In genomic region chr2:26614205-26615128, GRCh38 we compare ENCODE assay signal across 18 cellular contexts. TPM values are rescaled to one million over a fixed set of nuclear protein-coding genes. Genes with fewer than 3 reads are reported as not detected.
DNase-seq lines count a peak whose midpoint lies in the region; ATAC-seq and TF ChIP-seq lines count a peak whose summit lies in the region.
"Had no signal": no experiment of that assay in that cellular context is flagged by ENCODE, and none has a peak within 500 bp of the region (broad histone marks: within the 10 kb centered on the region; RNA-seq: fewer than 3 reads in every experiment).

No MANE protein-coding gene starts in this region.

- CTCF ChIA-PET in activated CD8-positive, alpha-beta memory T cell treated with anti-CD3 and anti-CD28 coated beads, Interleukin-2, amount 10 ng/mL, durations not matched to agents 7 days and 5 days (lab: Charles Lee) = interaction anchor here (1.2 to 1.9 kb wide), 3 partner anchors 9 to 131 kb away, joined by 3 to 5 read pairs (median 3); no protein-coding TSS in a partner anchor
- CTCF ChIA-PET in PC-9 (lab: Charles Lee) = no interaction called here
- CTCF ChIA-PET in PC-3 (lab: Charles Lee) = interaction anchor here (1.2 kb wide), 1 partner anchor 132 kb away, joined by 4 read pairs; no protein-coding TSS in a partner anchor

- no CpG with 5 or more reads among the region's 18 CpGs for WGBS in mesendoderm (ENCODE audit: extremely low coverage, insufficient coverage, low lambda C conversion rate)

- H3K27ac Mint-ChIP-seq in activated CD8-positive, alpha-beta memory T cell treated with anti-CD3 and anti-CD28 coated beads, Interleukin-2, amount 10 ng/mL, durations not matched to agents 7 days and 5 days = no peak overlapping the region
- H3K27ac Mint-ChIP-seq: activated CD4-positive, alpha-beta T cell treated with anti-CD3 and anti-CD28 coated beads for 36 hours; activated T-helper 1 cell treated with anti-CD3 and anti-CD28 coated beads, Interleukin-12 subunit alpha, Interleukin-12 subunit beta, Interleukin-2, Interleukin-4 antibody, amounts not matched to agents 30 ng/mL and 10 ng/mL and 1 ng/mL, durations not matched to agents 14 hours and 24 hours and 36 hours had no signal

- POLR2A ChIA-PET in PC-9 (lab: Charles Lee; ENCODE audit: unreplicated experiment) = no interaction called here
- POLR2A ChIA-PET in PC-3 (lab: Charles Lee; ENCODE audit: unreplicated experiment) = no interaction called here

- DNase-seq in activated CD8-positive, alpha-beta memory T cell treated with anti-CD3 and anti-CD28 coated beads, Interleukin-2, amount 50 U/mL, for 48 hours = peak; percentile 20
- DNase-seq in activated CD8-positive, alpha-beta memory T cell treated with anti-CD3 and anti-CD28 coated beads, Interleukin-2, amount 10 ng/mL, durations not matched to agents 7 days and 5 days = no peak
- DNase-seq in ecto neural progenitor cell (ENCODE audit: low spot score) (peak; percentile 48), mesendoderm (no peak), tibial artery (peak in 1 of 2 donors; percentile 77), PC-9 (no peak), PC-3 (no peak)
- DNase-seq: activated CD4-positive, alpha-beta T cell treated with anti-CD3 and anti-CD28 coated beads for 36 hours; amniotic stem cell; cortex of kidney; NCI-H2081 treated with DMSO at 0.1 percent for 48 hours had no signal

- no peaks in the 10 kb centered on the region for H3K27me3 ChIP-seq in mesendoderm (ENCODE audit: insufficient read depth, low read length, poor library complexity)
- H3K27me3 ChIP-seq in tibial artery = peaks cover 0 to 7% of the 10 kb centered on the region in 2 donors
- peaks cover 13% of the 10 kb centered on the region; the same call in 1 of the 2 replicates for H3K27me3 ChIP-seq in PC-9 (ENCODE audit: insufficient read depth, low read depth)
- no peaks in the 10 kb centered on the region; the same call in 1 of the 2 replicates for H3K27me3 ChIP-seq in PC-3 (ENCODE audit: low read length)
- H3K27me3 ChIP-seq: Peyer's patch, testis had no signal

- H4K20me1 ChIP-seq in PC-9 (ENCODE audit: insufficient read depth) (no peaks in the 10 kb centered on the region), PC-3 (ENCODE audit: low read length) (no peaks in the 10 kb centered on the region)

- no peak for TF ChIP-seq CTCF in tibial artery (IDR thresholded peaks at IDR 0.05)
- TF ChIP-seq CTCF in PC-9 (conservative IDR thresholded peaks at IDR 0.05) = no peak
- TF ChIP-seq CTCF in PC-3 (conservative IDR thresholded peaks at IDR 0.05; ENCODE audit: low read depth, low read length) = no peak

- H3K4me3 Mint-ChIP-seq in activated CD8-positive, alpha-beta memory T cell treated with anti-CD3 and anti-CD28 coated beads, Interleukin-2, amount 10 ng/mL, durations not matched to agents 7 days and 5 days = no peak overlapping the region
- H3K4me3 Mint-ChIP-seq: activated CD4-positive, alpha-beta T cell treated with anti-CD3 and anti-CD28 coated beads for 36 hours; activated T-helper 1 cell treated with anti-CD3 and anti-CD28 coated beads, Interleukin-12 subunit alpha, Interleukin-12 subunit beta, Interleukin-2, Interleukin-4 antibody, amounts not matched to agents 30 ng/mL and 10 ng/mL and 1 ng/mL, durations not matched to agents 14 hours and 24 hours and 36 hours had no signal

- no peaks in the 10 kb centered on the region for H3K9me2 ChIP-seq in PC-9 (ENCODE audit: insufficient read depth)
- H3K9me2 ChIP-seq in PC-3 (replicated peaks; ENCODE audit: low read length) = no peaks in the 10 kb centered on the region

- H3K9me3 ChIP-seq in tibial artery = no peaks in the 10 kb centered on the region
- H3K9me3 ChIP-seq in PC-9 (ENCODE audit: insufficient read depth, low read depth) = no peaks in the 10 kb centered on the region
- no peaks in the 10 kb centered on the region for H3K9me3 ChIP-seq in PC-3 (ENCODE audit: low read length)
- H3K9me3 ChIP-seq: Peyer's patch, testis had no signal

- H3K79me1 ChIP-seq in mesendoderm (ENCODE audit: low read length) = no peaks in the 10 kb centered on the region

- H2AK5ac ChIP-seq in mesendoderm (ENCODE audit: low read length) = no peak overlapping the region

- no peaks in the 10 kb centered on the region for H3K36me3 Mint-ChIP-seq in activated CD8-positive, alpha-beta memory T cell treated with anti-CD3 and anti-CD28 coated beads, Interleukin-2, amount 10 ng/mL, durations not matched to agents 7 days and 5 days

- H2BK15ac ChIP-seq in mesendoderm (replicated peaks; ENCODE audit: low read depth) = no peak overlapping the region

- H2BK5ac ChIP-seq in mesendoderm (ENCODE audit: low read length) = no peak overlapping the region

- H3K36me3 ChIP-seq in mesendoderm (ENCODE audit: control insufficient read depth, insufficient read depth, low read length) (no peaks in the 10 kb centered on the region), tibial artery (no peaks in the 10 kb centered on the region), PC-9 (ENCODE audit: low read depth) (no peaks in the 10 kb centered on the region), PC-3 (ENCODE audit: low read depth, low read length) (no peaks in the 10 kb centered on the region)
- H3K36me3 ChIP-seq: Peyer's patch had no signal

- H3K23ac ChIP-seq in mesendoderm (ENCODE audit: low read length) = no peak overlapping the region

- BruUV-seq in PC-9 (replicated peaks; lab: Mats Ljungman, UMichigan) = no TSS peak
- BruUV-seq in PC-3 (replicated peaks; lab: Mats Ljungman, UMichigan) = no TSS peak

- H3K4me3 ChIP-seq in mesendoderm (ENCODE audit: low read length) = no peak overlapping the region
- H3K4me3 ChIP-seq in tibial artery = no peak overlapping the region
- H3K4me3 ChIP-seq in PC-9 = no peak overlapping the region
- no peak overlapping the region for H3K4me3 ChIP-seq in PC-3 (ENCODE audit: low read length)
- H3K4me3 ChIP-seq: Peyer's patch, testis had no signal

- TF ChIP-seq POLR2A in GM18505 (IDR thresholded peaks at IDR 0.05; ENCODE audit: borderline replicate concordance, extremely low read depth, insufficient read depth, insufficient read length) = no peak

- H4K8ac ChIP-seq in mesendoderm (ENCODE audit: low read depth, low read length) = no peak overlapping the region

- H2BK120ac ChIP-seq in mesendoderm (ENCODE audit: low read depth, low read length) = no peak overlapping the region

- H2AFZ ChIP-seq in PC-9 (no peak overlapping the region), PC-3 (ENCODE audit: low read length) (no peak overlapping the region)

- H3K56ac ChIP-seq in mesendoderm (ENCODE audit: low read length) = peak overlapping the region; percentile 18

- H3K79me2 ChIP-seq in mesendoderm (ENCODE audit: control insufficient read depth, insufficient read depth, low read length) = no peaks in the 10 kb centered on the region
- no peaks in the 10 kb centered on the region for H3K79me2 ChIP-seq in PC-9 (ENCODE audit: low read depth)
- no peaks in the 10 kb centered on the region for H3K79me2 ChIP-seq in PC-3 (ENCODE audit: low read length)

- H3K27me3 Mint-ChIP-seq in activated CD8-positive, alpha-beta memory T cell treated with anti-CD3 and anti-CD28 coated beads, Interleukin-2, amount 10 ng/mL, durations not matched to agents 7 days and 5 days = peaks cover 36% of the 10 kb centered on the region

- intact Hi-C loops in tibial artery (cut with DNase I; ENCODE audit: low total_unique reads) = no loop called here
- intact Hi-C loops in PC-9 (cut with micrococcal nuclease; ENCODE audit: unreplicated experiment) = no loop called here
- intact Hi-C loops in PC-3 (cut with micrococcal nuclease) = no loop called here

- H3K4me1 ChIP-seq in mesendoderm (ENCODE audit: control insufficient read depth, low read depth, low read length) (peaks cover 8% of the 10 kb centered on the region), tibial artery (peaks cover 0 to 42% (median 36%) of the 10 kb centered on the region in 4 donors), PC-9 (replicated peaks; ENCODE audit: insufficient read depth) (peaks cover 17% of the 10 kb centered on the region), PC-3 (ENCODE audit: insufficient read depth, low read length) (no peaks in the 10 kb centered on the region)

- H3K9ac ChIP-seq in mesendoderm (ENCODE audit: low read length) = no peak overlapping the region
- H3K9ac ChIP-seq in PC-3 (ENCODE audit: low read length) = no peak overlapping the region

- H3K27ac ChIP-seq in mesendoderm (ENCODE audit: low read depth, low read length) (no peak overlapping the region), tibial artery (peak overlapping the region; percentile 36 to 70), PC-9 (no peak overlapping the region), PC-3 (ENCODE audit: low read length) (no peak overlapping the region)
- H3K27ac ChIP-seq: testis had no signal

- ATAC-seq in activated CD8-positive, alpha-beta memory T cell treated with anti-CD3 and anti-CD28 coated beads, Interleukin-2, amount 10 ng/mL, durations not matched to agents 7 days and 5 days = no peak
- ATAC-seq in GM18505 (IDR thresholded peaks at IDR 0.05; ENCODE audit: unreplicated experiment) (no peak), PC-3 (no peak)
- ATAC-seq: activated CD4-positive, alpha-beta T cell treated with anti-CD3 and anti-CD28 coated beads for 36 hours had no signal

- H3K4me1 Mint-ChIP-seq in activated CD8-positive, alpha-beta memory T cell treated with anti-CD3 and anti-CD28 coated beads, Interleukin-2, amount 10 ng/mL, durations not matched to agents 7 days and 5 days = peaks cover 3% of the 10 kb centered on the region

- H3K4me2 ChIP-seq in mesendoderm (ENCODE audit: low read length) (no peak overlapping the region), PC-9 (no peak overlapping the region), PC-3 (ENCODE audit: low read length) (no peak overlapping the region)

- no peak overlapping the region for H3K4ac ChIP-seq in mesendoderm (ENCODE audit: low read depth, low read length)

- H3F3A ChIP-seq in PC-9 (ENCODE audit: insufficient read depth, low read depth) (no peaks in the 10 kb centered on the region; the same call in 1 of the 2 replicates), PC-3 (ENCODE audit: low read length, unreplicated experiment) (no peaks in the 10 kb centered on the region)

- no peak overlapping the region for H3K18ac ChIP-seq in mesendoderm (ENCODE audit: low read length)

- H3K9me3 Mint-ChIP-seq in activated CD8-positive, alpha-beta memory T cell treated with anti-CD3 and anti-CD28 coated beads, Interleukin-2, amount 10 ng/mL, durations not matched to agents 7 days and 5 days (ENCODE audit: low read depth) = no peaks in the 10 kb centered on the region
- H3K9me3 Mint-ChIP-seq: activated T-helper 1 cell treated with anti-CD3 and anti-CD28 coated beads, Interleukin-12 subunit alpha, Interleukin-12 subunit beta, Interleukin-2, Interleukin-4 antibody, amounts not matched to agents 30 ng/mL and 10 ng/mL and 1 ng/mL, durations not matched to agents 14 hours and 24 hours and 36 hours had no signal

- no peak overlapping the region for H4K5ac ChIP-seq in mesendoderm (ENCODE audit: low read length)

RNA-seq across cellular contexts. Expression of gene CIB4, which starts 26.7 kb away (rescaled TPM):
- total RNA-seq in activated CD8-positive, alpha-beta memory T cell treated with anti-CD3 and anti-CD28 coated beads, Interleukin-2, amount 10 ng/mL, durations not matched to agents 7 days and 5 days = not detected
- polyA plus RNA-seq in mesendoderm (2013, experiment 1 of 2) = 0.11 TPM
- polyA plus RNA-seq in mesendoderm (2013, experiment 2 of 2) = 0.11 TPM
- total RNA-seq in PC-9 (2021) (not detected in 2 replicates), PC-3 (2014; rRNA removed) (not detected in 2 replicates)
- total RNA-seq: activated CD4-positive, alpha-beta T cell treated with anti-CD3 and anti-CD28 coated beads for 36 hours; activated T-helper 1 cell treated with anti-CD3 and anti-CD28 coated beads, Interleukin-12 subunit alpha, Interleukin-12 subunit beta, Interleukin-2, Interleukin-4 antibody, amounts not matched to agents 30 ng/mL and 10 ng/mL and 1 ng/mL, durations not matched to agents 14 hours and 24 hours and 36 hours; lung microvascular endothelial cell; Peyer's patch; T-helper 1 cell treated with Interleukin-12 subunit alpha and Interleukin-12 subunit beta and Interleukin-4 antibody, amounts not matched to agents 30 ng/mL and 1 ng/mL, for 36 hours had no signal
- polyA plus RNA-seq: esophagus had no signal

Comparison
In these comparisons a context has a peak if more than half of its experiments do, and no peak if none do; other contexts are left out.
1. DNase-seq: peak in activated CD8-positive, alpha-beta memory T cell treated with anti-CD3 and anti-CD28 coated beads, Interleukin-2, amount 50 U/mL, for 48 hours (single experiment) and ecto neural progenitor cell (single experiment); none in activated CD8-positive, alpha-beta memory T cell treated with anti-CD3 and anti-CD28 coated beads, Interleukin-2, amount 10 ng/mL, durations not matched to agents 7 days and 5 days (single experiment), mesendoderm (single experiment), PC-9 (0 of 2) and PC-3 (single experiment).
2. H3K27ac ChIP-seq: peak in tibial artery (2 of 2); none in mesendoderm (single experiment), PC-9 (single experiment) and PC-3 (single experiment).